In genomic region chr1:1689526-1689925, GRCh38 we compare ENCODE assay signal across 1 cellular context. TPM values are rescaled to one million over a fixed set of nuclear protein-coding genes. Genes with fewer than 3 reads are reported as not detected.
"Had no signal": no experiment of that assay in that cellular context is flagged by ENCODE, and none has a peak within 500 bp of the region (broad histone marks: within the 10 kb centered on the region; RNA-seq: fewer than 3 reads in every experiment).

No MANE protein-coding gene starts in this region.

RNA-seq across cellular contexts. Expression of gene MMP23B, which starts 57.6 kb away (rescaled TPM):
- polyA plus RNA-seq: mammary epithelial cell had no signal
